Comparison of ENCODE assay signal across 1 cellular context in genomic region chr9:137305060-137305787, GRCh38.
A peak's percentile ranks its signal among the peaks of the same experiment; 100 is the strongest.
TF ChIP-seq lines count a peak whose summit lies in the region.

No MANE protein-coding gene starts in this region.

TF ChIP-seq in GM12878, 131 proteins besides CTCF, POLR2A, EP300 and RAD21:
- TF ChIP-seq KDM1A (IDR thresholded peaks at IDR 0.05; ENCODE audit: borderline replicate concordance) = no peak
- peak; percentile 75 for TF ChIP-seq YY1 (IDR thresholded peaks at IDR 0.05; ENCODE audit: low read depth, low read length)
